In genomic region chr7:5237286-5237685, GRCh38 we compare ENCODE assay signal across 1 cellular context.
A peak's percentile ranks its signal among the peaks of the same experiment; 100 is the strongest.
TF ChIP-seq lines count a peak whose summit lies in the region.

No MANE protein-coding gene starts in this region.

TF ChIP-seq in HepG2, 621 proteins besides CTCF, POLR2A, EP300 and RAD21 (continued from another document):
- TF ChIP-seq ZNF251 (CRISPR knock-in tag; IDR thresholded peaks at IDR 0.05) (no peak), ZNF878 (CRISPR knock-in tag; IDR thresholded peaks at IDR 0.05) (no peak), RFX5 (IDR thresholded peaks at IDR 0.05; ENCODE audit: low read depth, low read length) (no peak), ISL2 (CRISPR knock-in tag; IDR thresholded peaks at IDR 0.05) (no peak), HNRNPK (IDR thresholded peaks at IDR 0.05; ENCODE audit: low read depth, low read length, poor library complexity, severe bottlenecking) (no peak), MAFF (IDR thresholded peaks at IDR 0.05; ENCODE audit: low read depth, low read length) (peak; percentile 97)
